1 cellular context compared by ENCODE assay signal in the genomic region with DNA sequence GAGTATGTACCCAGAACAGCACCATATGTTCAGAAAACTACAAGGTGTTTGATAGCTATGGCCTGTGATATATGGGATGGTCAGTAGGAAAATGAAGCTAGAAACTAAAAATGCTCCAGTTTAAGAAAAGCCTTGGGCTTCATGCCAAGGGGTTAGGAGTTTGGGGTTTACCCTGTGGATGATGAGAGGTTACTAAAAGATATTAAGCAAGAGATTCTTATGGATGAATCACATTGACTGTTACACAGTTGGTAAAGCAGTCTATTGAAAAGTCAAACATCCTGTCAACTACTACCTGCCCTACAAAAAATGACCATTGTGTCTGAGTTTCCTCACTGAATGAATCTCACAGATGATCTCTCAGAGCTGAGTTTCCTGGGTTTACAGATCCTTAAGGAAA.
TF ChIP-seq lines count a peak whose summit lies in the region.

No MANE protein-coding gene starts in this region.

TF ChIP-seq in IMR-90, 13 proteins besides CTCF, POLR2A, EP300 and RAD21:
- TF ChIP-seq MAZ (IDR thresholded peaks at IDR 0.05; ENCODE audit: borderline replicate concordance, low read depth, low read length) (no peak), CEBPB (IDR thresholded peaks at IDR 0.05; ENCODE audit: low read depth, low read length) (peak; percentile 86), FOS (IDR thresholded peaks at IDR 0.05; ENCODE audit: low read depth, low read length) (no peak)
